Comparison of ENCODE assay signal across 8 cellular contexts in genomic region chr1:26999440-26999987, GRCh38. TPM values are rescaled to one million over a fixed set of nuclear protein-coding genes. Genes with fewer than 3 reads are reported as not detected.
A peak's percentile ranks its signal among the peaks of the same experiment; 100 is the strongest.
DNase-seq lines count a peak whose midpoint lies in the region; ATAC-seq and TF ChIP-seq lines count a peak whose summit lies in the region.

No MANE protein-coding gene starts in this region.

- WGBS in SK-N-SH (ENCODE audit: low lambda C conversion rate), result 47% methylated on average over 6 of the region's 7 CpGs
- 23 to 32% (median 24%) methylated on average over 7 of the region's 7 CpGs for WGBS in ovary, 3 donors

- peak overlapping the region; percentile 53; the same call in 1 of the 2 replicates for H3K9ac ChIP-seq in SK-N-SH

- H3K4me2 ChIP-seq in SK-N-SH, result peak overlapping the region; percentile 74

- peak overlapping the region; percentile 52; the same call in 1 of the 2 replicates for H2AFZ ChIP-seq in SK-N-SH (ENCODE audit: low read depth)

- peak; percentile 67 for DNase-seq in COLO829 (ENCODE audit: low spot score)
- DNase-seq in SK-N-SH, result no peak
- DNase-seq in glomerular visceral epithelial cell (ENCODE audit: extremely low spot score), result peak; percentile 96
- DNase-seq in ovary, result peak; percentile 41 to 80 (median 76)
- no peak for DNase-seq in DMS153 (lab: John Stamatoyannopoulos, UW)
- no peak for DNase-seq in cerebellum (ENCODE audit: low spot score)
- DNase-seq in stimulated activated CD8-positive, alpha-beta memory T cell treated with anti-CD3 and anti-CD28 coated beads, Interleukin-4, amount 100 ng/mL, for 48 hours, result no peak

- H3K27me3 ChIP-seq in SK-N-SH (ENCODE audit: insufficient read depth) (no peaks in the 10 kb centered on the region), ovary (no peaks in the 10 kb centered on the region)

- TF ChIP-seq CTCF in SK-N-SH (IDR thresholded peaks at IDR 0.05), result no peak
- TF ChIP-seq CTCF in ovary (IDR thresholded peaks at IDR 0.05), result no peak

- intact Hi-C loops in ovary (cut with DNase I), result loop anchor here in 3 of 4 donors (5.0 kb wide), 3 partner anchors 43 to 98 kb away; no protein-coding TSS in a partner anchor

- H3F3A ChIP-seq in SK-N-SH (replicated peaks; ENCODE audit: insufficient read depth), result peaks cover 15% of the 10 kb centered on the region

- H3K36me3 ChIP-seq in SK-N-SH (replicated peaks in 1 of 2; ENCODE audit: control insufficient read depth in 1 of 2, insufficient read depth in 2 of 2, low read length in 1 of 2) (no peaks in the 10 kb centered on the region), ovary (no peaks in the 10 kb centered on the region)

- H3K27ac ChIP-seq in SK-N-SH (ENCODE audit: low read depth in 2 of 2, low read length in 1 of 2) (peak overlapping the region in 1 of 2 experiments; percentile 92; a peak in 2 of 4 replicates), ovary (no peak overlapping the region)

- CTCF ChIA-PET in SK-N-SH (lab: Yijun Ruan, JAX), result interaction anchor here (2.1 kb wide), 1 partner anchor 98 kb away, joined by 6 read pairs; no protein-coding TSS in a partner anchor

- TF ChIP-seq EP300 in SK-N-SH (IDR thresholded peaks at IDR 0.05; ENCODE audit: borderline replicate concordance in 1 of 2, low read depth in 1 of 2, low read length in 1 of 2), result peak in 1 of 2 experiments; percentile 61; a peak in 1 of 4 replicates
- peak; percentile 55 for TF ChIP-seq EP300 in ovary (IDR thresholded peaks at IDR 0.05)

- H3K9me3 ChIP-seq in SK-N-SH (no peaks in the 10 kb centered on the region), ovary (no peaks in the 10 kb centered on the region)

- no peak for TF ChIP-seq RAD21 in SK-N-SH (IDR thresholded peaks at IDR 0.05; ENCODE audit: low read length)

- H3K9me2 ChIP-seq in SK-N-SH, result no peaks in the 10 kb centered on the region

- H3K4me3 ChIP-seq in SK-N-SH (ENCODE audit: low read depth in 2 of 2, low read length in 1 of 2) (no peak overlapping the region), ovary (no peak overlapping the region)

- peaks cover 4% of the 10 kb centered on the region for H3K79me2 ChIP-seq in SK-N-SH (ENCODE audit: insufficient read depth)

- H3K4me1 ChIP-seq in SK-N-SH (ENCODE audit: control insufficient read depth in 1 of 2, insufficient read depth in 2 of 2, low read depth in 1 of 2, low read length in 1 of 2), result peaks cover 10 to 30% of the 10 kb centered on the region in 2 experiments; a peak in 3 of 4 replicates
- peaks cover 14% of the 10 kb centered on the region for H3K4me1 ChIP-seq in ovary (ENCODE audit: insufficient read depth)

- POLR2A ChIA-PET in SK-N-SH (lab: Yijun Ruan, JAX), result no interaction called here

- TF ChIP-seq POLR2A in ovary (IDR thresholded peaks at IDR 0.05), result no peak

- no peak for ATAC-seq in GM19467 (IDR thresholded peaks at IDR 0.05; ENCODE audit: unreplicated experiment)

- no peaks in the 10 kb centered on the region; the same call in 1 of the 2 replicates for H4K20me1 ChIP-seq in SK-N-SH (ENCODE audit: insufficient read depth)

TF ChIP-seq in SK-N-SH, 30 proteins besides CTCF, POLR2A, EP300 and RAD21 (continues in another document):
- TF ChIP-seq FOSL2 (IDR thresholded peaks at IDR 0.05; ENCODE audit: borderline replicate concordance, low read depth) (peak; percentile 60; the same call in 1 of the 2 replicates), ELF1 (IDR thresholded peaks at IDR 0.05) (no peak), RXRA (IDR thresholded peaks at IDR 0.05; ENCODE audit: borderline replicate concordance, low read depth) (peak; percentile 56; the same call in 1 of the 2 replicates), SMC3 (IDR thresholded peaks at IDR 0.05; ENCODE audit: low read depth, low read length) (no peak), GATA2 (CRISPR knock-in tag; IDR thresholded peaks at IDR 0.05) (no peak), RCOR1 (IDR thresholded peaks at IDR 0.05; ENCODE audit: low read length) (no peak), MEF2A (IDR thresholded peaks at IDR 0.05; ENCODE audit: borderline replicate concordance, low read depth) (no peak), EZH2phosphoT487 (IDR thresholded peaks at IDR 0.05; ENCODE audit: borderline replicate concordance, low read depth) (no peak), USF1 (IDR thresholded peaks at IDR 0.05; ENCODE audit: borderline replicate concordance, low read depth) (no peak), POLR2AphosphoS5 (IDR thresholded peaks at IDR 0.05; ENCODE audit: low read depth, low read length) (peak; percentile 56; the same call in 1 of the 2 replicates), TAF1 (IDR thresholded peaks at IDR 0.05; ENCODE audit: borderline replicate concordance, low read depth, low read length) (no peak), MAX (IDR thresholded peaks at IDR 0.05; ENCODE audit: low read depth) (no peak; the same call in 1 of the 2 replicates), NRF1 (IDR thresholded peaks at IDR 0.05; ENCODE audit: low read depth, low read length) (no peak), USF2 (IDR thresholded peaks at IDR 0.05; ENCODE audit: borderline replicate concordance, low read depth, low read length) (no peak), JUND (IDR thresholded peaks at IDR 0.05) (peak; percentile 67), NFIC (IDR thresholded peaks at IDR 0.05; ENCODE audit: borderline replicate concordance) (peak; percentile 77), REST (IDR thresholded peaks at IDR 0.05; ENCODE audit: low read depth, low read length) (peak; percentile 67)

RNA-seq across cellular contexts. Expression of gene TRNP1, which starts 6.0 kb away (rescaled TPM):
- polyA plus RNA-seq in SK-N-SH (2012; rRNA removed) (8.8 and 11.6 TPM in 2 replicates), ovary (10 to 100 TPM in 1 of 2 donors, 1 to 10 TPM in 1; 4.2 to 18.0 TPM)
- polyA plus RNA-seq in SK-N-SH (2012; cell fraction: cytosol; rRNA removed), result 8.5 and 11.5 TPM in 2 replicates
- polyA plus RNA-seq in SK-N-SH (2012; cell fraction: nucleus; rRNA removed), result 5.7 and 6.1 TPM in 2 replicates
- total RNA-seq in ovary (10 to 100 TPM in 1 of 7 donors, 1 to 10 TPM in 3, under 1 TPM in 3; 0.25 to 23.8 (median 2.9) TPM), cerebellum (8.1 TPM)

RNA-seq across cellular contexts. Expression of gene TENT5B, which starts 13.1 kb away (rescaled TPM):
- polyA plus RNA-seq in SK-N-SH (2012; rRNA removed) (0.78 and 1.2 TPM in 2 replicates), ovary (1 to 10 TPM; 2.9 to 5.3 TPM)
- 0.71 and 1.2 TPM in 2 replicates for polyA plus RNA-seq in SK-N-SH (2012; cell fraction: cytosol; rRNA removed)
- polyA plus RNA-seq in SK-N-SH (2012; cell fraction: nucleus; rRNA removed), result 0.63 and 0.79 TPM in 2 replicates
- total RNA-seq in ovary (1 to 10 TPM in 6 of 7 donors, under 1 TPM in 1; 0.33 to 7.4 (median 2.3) TPM), cerebellum (0.18 TPM)

RNA-seq across cellular contexts. Expression of gene KDF1, which starts 39.2 kb away (rescaled TPM):
- not detected in 2 replicates for polyA plus RNA-seq in SK-N-SH (2012; rRNA removed)
- polyA plus RNA-seq in SK-N-SH (2012; cell fraction: cytosol; rRNA removed), result not detected in 2 replicates
- polyA plus RNA-seq in SK-N-SH (2012; cell fraction: nucleus; rRNA removed), result not detected in 2 replicates
- total RNA-seq in ovary, result 10 to 100 TPM in 1 of 7 donors, 1 to 10 TPM in 1, under 1 TPM in 2, not detected in 3; 0.59 to 11.0 (median 0.84) TPM
- polyA plus RNA-seq in ovary, result under 1 TPM in 1 of 2 donors, not detected in 1; 0.08 TPM
- total RNA-seq in cerebellum, result not detected

Comparison
In these comparisons a context has a peak if more than half of its experiments do, and no peak if none do; other contexts are left out.
1. DNase-seq: peak in COLO829 (single experiment), glomerular visceral epithelial cell (single experiment) and ovary (5 of 5); none in SK-N-SH (single experiment), DMS153 (single experiment), cerebellum (single experiment) and stimulated activated CD8-positive, alpha-beta memory T cell treated with anti-CD3 and anti-CD28 coated beads, Interleukin-4, amount 100 ng/mL, for 48 hours (single experiment).